9 cellular contexts compared by ENCODE assay signal in the genomic region with DNA sequence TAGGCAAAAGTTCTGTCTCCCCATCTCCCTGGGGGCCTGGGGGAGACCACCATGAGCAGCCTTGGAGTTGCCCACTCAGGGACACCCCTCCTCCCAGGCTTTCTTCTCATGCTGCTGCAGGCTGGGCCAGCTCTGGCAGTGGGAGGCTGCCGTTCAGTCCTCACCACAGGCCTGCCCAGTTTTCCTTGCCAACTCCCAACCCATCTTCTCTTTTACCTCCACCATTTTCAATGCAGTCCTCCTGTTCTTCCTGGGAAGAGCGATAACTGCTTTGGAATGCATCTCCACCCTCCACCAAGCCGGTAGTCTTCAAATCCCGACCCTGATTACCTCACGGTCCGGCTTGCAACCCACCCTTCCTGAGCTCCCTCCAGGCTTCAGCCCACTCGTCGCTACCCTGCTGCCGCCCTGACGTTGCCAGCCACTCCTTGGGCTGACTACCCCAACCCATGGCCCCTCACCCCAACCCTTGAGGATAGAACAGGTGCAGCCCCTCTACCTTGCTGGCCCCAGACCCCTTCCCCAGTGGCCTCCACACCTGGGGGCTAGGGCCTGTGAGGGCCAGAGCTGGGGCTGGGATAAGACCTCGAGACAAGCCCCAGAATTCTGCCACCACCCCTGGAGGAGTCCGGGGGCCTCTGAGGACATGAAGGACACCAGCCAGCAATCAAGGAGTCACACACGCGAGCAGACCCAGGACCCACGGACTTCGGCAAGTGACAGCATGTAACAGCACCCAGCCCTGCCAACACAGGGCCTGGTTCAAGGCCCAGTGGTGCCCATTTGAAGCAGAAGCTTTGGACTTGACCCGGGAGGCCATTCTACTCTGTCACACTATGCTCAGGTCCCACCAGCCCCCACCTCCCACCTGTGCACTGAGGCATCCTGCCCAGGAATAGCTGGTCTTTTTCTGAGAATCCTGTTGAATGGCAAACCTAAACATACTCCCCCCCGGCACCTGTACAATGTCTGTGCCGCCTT. TPM values are rescaled to one million over a fixed set of nuclear protein-coding genes. Genes with fewer than 3 reads are reported as not detected.
DNase-seq lines count a peak whose midpoint lies in the region; ATAC-seq and TF ChIP-seq lines count a peak whose summit lies in the region.
"Had no signal": no experiment of that assay in that cellular context is flagged by ENCODE, and none has a peak within 500 bp of the region (broad histone marks: within the 10 kb centered on the region; RNA-seq: fewer than 3 reads in every experiment).

No MANE protein-coding gene starts in this region.

- 32 to 33% methylated on average over 19 of the region's 19 CpGs for WGBS in aorta, 2 donors

- H3K4me1 ChIP-seq in mucosa of stomach (ENCODE audit: control insufficient read depth, insufficient read depth, low read length) (peaks cover 54% of the 10 kb centered on the region), aorta (ENCODE audit: control insufficient read depth in 1 of 2, insufficient read depth in 2 of 2, low read length in 2 of 2) (peaks cover 3 to 22% of the 10 kb centered on the region in 2 donors)

- H3K9ac ChIP-seq in mucosa of stomach (ENCODE audit: low read length) = peak overlapping the region; percentile 42

- peaks cover 10% of the 10 kb centered on the region for H3K36me3 ChIP-seq in mucosa of stomach (ENCODE audit: control insufficient read depth, insufficient read depth, low read length)
- peaks cover 0 to 4% of the 10 kb centered on the region in 2 donors for H3K36me3 ChIP-seq in aorta (ENCODE audit: control insufficient read depth in 1 of 2, insufficient read depth in 2 of 2, low read length in 1 of 2)

- H3K27ac ChIP-seq in aorta (ENCODE audit: low read depth in 1 of 2, low read length in 2 of 2) = peak overlapping the region in 1 of 2 donors; percentile 43

- no peak for TF ChIP-seq CTCF in cardiac fibroblast (IDR thresholded peaks at IDR 0.05; ENCODE audit: low read depth, low read length)

- ATAC-seq in Right ventricle myocardium inferior (no peak), aorta (ENCODE audit: low FRiP score) (peak; percentile 47)

- H3K4me3 ChIP-seq in cardiac fibroblast (replicated peaks in 1 of 2; ENCODE audit: low read depth in 2 of 2, low read length in 2 of 2) (peak overlapping the region in 1 of 2 donors; percentile 2), mucosa of stomach (ENCODE audit: low read length) (no peak overlapping the region), aorta (ENCODE audit: low read length in 2 of 2) (no peak overlapping the region)

- intact Hi-C loops in Right ventricle myocardium inferior (cut with DNase I) (no loop called here), cardiac septum (cut with DNase I) (no loop called here), aorta (cut with DNase I) (loop anchor here in 1 of 2 donors (2.0 kb wide), 1 partner anchor 15 kb away; no protein-coding TSS in a partner anchor)

- H3K9me3 ChIP-seq in mucosa of stomach (ENCODE audit: control insufficient read depth, low read length) (no peaks in the 10 kb centered on the region), aorta (ENCODE audit: control insufficient read depth, low read length) (no peaks in the 10 kb centered on the region)

- DNase-seq in Right ventricle myocardium inferior (ENCODE audit: missing footprints) (peak; percentile 58), cardiac septum (ENCODE audit: low spot score) (no peak), cardiac fibroblast (ENCODE audit: low read depth in 2 of 2) (peak; percentile 44 to 46), aorta (no peak), NCI-H2029 treated with DMSO at 0.1 percent for 48 hours (lab: John Stamatoyannopoulos, UW) (no peak), NOMO-1 treated with dmso at 0.1 percent for 144 hours (lab: John Stamatoyannopoulos, UW; ENCODE audit: unreplicated experiment) (no peak), hepatic stellate cell (ENCODE audit: low spot score) (no peak)
- DNase-seq: NCI-H748 treated with DMSO at 0.1 percent for 48 hours had no signal

- H3K27me3 ChIP-seq in mucosa of stomach (ENCODE audit: control insufficient read depth, insufficient read depth, low read length) (no peaks in the 10 kb centered on the region), aorta (ENCODE audit: control insufficient read depth in 1 of 2, insufficient read depth in 2 of 2, low read length in 1 of 2) (no peaks in the 10 kb centered on the region)

RNA-seq across cellular contexts. Expression of a gene that starts 9.2 kb away (rescaled TPM):
- total RNA-seq in Right ventricle myocardium inferior (210 TPM), cardiac septum (245 TPM), aorta (100 to 1,000 TPM; 339 to 593 TPM)
- 100 to 1,000 TPM; 159 to 207 TPM for polyA plus RNA-seq in aorta

Comparison
In these comparisons a context has a peak if more than half of its experiments do, and no peak if none do; other contexts are left out.
1. DNase-seq: peak in Right ventricle myocardium inferior (single experiment) and cardiac fibroblast (2 of 2); none in cardiac septum (single experiment), aorta (0 of 2), NCI-H2029 treated with DMSO at 0.1 percent for 48 hours (single experiment), NOMO-1 treated with dmso at 0.1 percent for 144 hours (single experiment) and hepatic stellate cell (single experiment).